ENCODE assay signal across 9 cellular contexts in genomic region chr1:89041055-89041707, GRCh38. TPM values are rescaled to one million over a fixed set of nuclear protein-coding genes. Genes with fewer than 3 reads are reported as not detected.
DNase-seq lines count a peak whose midpoint lies in the region; ATAC-seq, FAIRE-seq and TF ChIP-seq lines count a peak whose summit lies in the region.
"Had no signal": no experiment of that assay in that cellular context is flagged by ENCODE, and none has a peak within 500 bp of the region (broad histone marks: within the 10 kb centered on the region; RNA-seq: fewer than 3 reads in every experiment).

No MANE protein-coding gene starts in this region.

- WGBS in GM12878 (ENCODE audit: insufficient coverage, insufficient replicate concordance, low lambda C conversion rate, missing lambda C conversion rate), result 16% methylated on average over 4 of the region's 4 CpGs
- 78 to 85% methylated on average over 4 of the region's 4 CpGs for WGBS in heart right ventricle, 2 donors
- 76 to 79% (median 77%) methylated on average over 4 of the region's 4 CpGs for WGBS in psoas muscle, 3 donors

- no peak for TF ChIP-seq CTCF in GM10248 (IDR thresholded peaks at IDR 0.05; ENCODE audit: control extremely low read depth, extremely low read depth, low read depth, missing control alignments)
- TF ChIP-seq CTCF in GM12878 (IDR thresholded peaks at IDR 0.05 in 2 of 3, conservative IDR thresholded peaks at IDR 0.05 in 1 of 3; ENCODE audit: control insufficient read depth in 2 of 3, extremely low read depth in 1 of 3, insufficient read depth in 1 of 3, low read depth in 3 of 3, low read length in 3 of 3), result no peak
- no peak for TF ChIP-seq CTCF in heart right ventricle (IDR thresholded peaks at IDR 0.05)
- TF ChIP-seq CTCF in psoas muscle (IDR thresholded peaks at IDR 0.05), result no peak

- H3K27me3 ChIP-seq in GM12878 (replicated peaks in 1 of 2; ENCODE audit: control insufficient read depth in 2 of 2, insufficient read depth in 2 of 2, low read length in 1 of 2) (no peaks in the 10 kb centered on the region), heart right ventricle (no peaks in the 10 kb centered on the region), psoas muscle (ENCODE audit: insufficient read depth in 3 of 3, low read length in 2 of 3) (no peaks in the 10 kb centered on the region)
- H3K27me3 ChIP-seq: tibial nerve had no signal

- TF ChIP-seq RAD21 in GM12878 (IDR thresholded peaks at IDR 0.05; ENCODE audit: insufficient read depth, low read depth, low read length), result no peak

- H3K36me3 ChIP-seq in GM12878 (ENCODE audit: control insufficient read depth in 2 of 2, insufficient read depth in 2 of 2, low read length in 1 of 2) (no peaks in the 10 kb centered on the region), heart right ventricle (no peaks in the 10 kb centered on the region), psoas muscle (ENCODE audit: insufficient read depth in 1 of 2, low read depth in 1 of 2) (no peaks in the 10 kb centered on the region)

- SMC1A ChIA-PET in GM12878 (lab: Charles Lee; ENCODE audit: uncharacterized antibody, unreplicated experiment), result interaction anchor here (0.9 to 1.9 kb wide), 4 partner anchors 10 to 52 kb away, joined by 3 to 4 read pairs (median 3); no protein-coding TSS in a partner anchor

- peak; percentile 75 for FAIRE-seq in GM12878 (lab: Jason Lieb, UNC)

- peaks cover 14% of the 10 kb centered on the region for H3K4me1 ChIP-seq in GM12878 (ENCODE audit: control insufficient read depth, insufficient read depth, low read length)
- H3K4me1 ChIP-seq in heart right ventricle, result peaks cover 0 to 15% (median 0%) of the 10 kb centered on the region in 9 donors
- H3K4me1 ChIP-seq in psoas muscle, result no peaks in the 10 kb centered on the region
- H3K4me1 ChIP-seq: tibial nerve had no signal

- peak overlapping the region; percentile 68 for H3K4me2 ChIP-seq in GM12878 (ENCODE audit: control insufficient read depth, insufficient read depth)

- TF ChIP-seq EP300 in GM12878 (IDR thresholded peaks at IDR 0.05; ENCODE audit: borderline replicate concordance in 1 of 2, control insufficient read depth in 1 of 2, low read depth in 2 of 2, low read length in 2 of 2), result peak; percentile 76 to 79; a peak in 3 of 4 replicates

- in situ Hi-C loops in GM12878 (cut with MboI), result no loop called here

- H2AFZ ChIP-seq in GM12878 (ENCODE audit: control insufficient read depth, low read depth, low read length), result no peak overlapping the region

- TF ChIP-seq POLR2A in GM12878 (IDR thresholded peaks at IDR 0.05; ENCODE audit: low read depth, low read length), result no peak

- peak; percentile 66 for ATAC-seq in GM19468 (IDR thresholded peaks at IDR 0.05; ENCODE audit: extremely low read depth, unreplicated experiment)
- peak; percentile 97 for ATAC-seq in HG03280 (IDR thresholded peaks at IDR 0.05; ENCODE audit: unreplicated experiment)
- ATAC-seq in GM12878, result peak; percentile 97
- no peak for ATAC-seq in heart right ventricle
- ATAC-seq in psoas muscle, result no peak

- H3K9ac ChIP-seq in GM12878 (ENCODE audit: control insufficient read depth, insufficient read depth, low read length), result no peak overlapping the region

- peaks cover 11% of the 10 kb centered on the region for H3K9me3 ChIP-seq in GM12878 (replicated peaks; ENCODE audit: control insufficient read depth, insufficient read depth, low read length)
- H3K9me3 ChIP-seq in heart right ventricle, result peaks cover 0 to 13% (median 0%) of the 10 kb centered on the region in 11 donors
- H3K9me3 ChIP-seq in psoas muscle, result no peaks in the 10 kb centered on the region

- RAD21 ChIA-PET in GM12878 (lab: Charles Lee; ENCODE audit: unreplicated experiment), result interaction anchor here (0.9 to 1.1 kb wide), 4 partner anchors 40 to 322 kb away, joined by 3 read pairs; partner anchors contain the start of gene GBP6

- H3K4me3 ChIP-seq in GM12878 (no peak overlapping the region), heart right ventricle (no peak overlapping the region), psoas muscle (no peak overlapping the region)
- H3K4me3 ChIP-seq: tibial nerve had no signal

- DNase-seq in GM10248 (ENCODE audit: extremely low spot score), result peak; percentile 41
- DNase-seq in GM12878 (ENCODE audit: low read depth, low spot score), result peak; percentile 70
- no peak for DNase-seq in heart right ventricle
- DNase-seq in psoas muscle, result no peak
- DNase-seq in NCI-H1092 treated with DMSO at 0.1 percent for 48 hours (lab: John Stamatoyannopoulos, UW), result no peak
- no peak for DNase-seq in cortex of kidney (lab: John Stamatoyannopoulos, UW)

- H4K20me1 ChIP-seq in GM12878 (ENCODE audit: control insufficient read depth, insufficient read depth), result no peaks in the 10 kb centered on the region

- H3K79me2 ChIP-seq in GM12878 (ENCODE audit: control insufficient read depth, insufficient read depth, low read length), result no peaks in the 10 kb centered on the region

- BruUV-seq in GM12878 (replicated peaks; lab: Mats Ljungman, UMichigan), result no TSS peak

- POLR2A ChIA-PET in GM10248 (lab: Yijun Ruan, JAX) (interaction anchor here (0.8 to 1.1 kb wide), 2 partner anchors 24 to 150 kb away, joined by 3 read pairs; partner anchors contain the start of genes GBP1 and GTF2B), GM12878 (lab: Charles Lee) (interaction anchor here (1.2 to 1.4 kb wide), 2 partner anchors 158 to 571 kb away, joined by 3 to 4 read pairs; no protein-coding TSS in a partner anchor)

- intact Hi-C loops in GM12878 (cut with micrococcal nuclease; ENCODE audit: unreplicated experiment) (loop anchor here (5.0 kb wide), 1 partner anchor 161 kb away; no protein-coding TSS in a partner anchor), heart right ventricle (cut with DNase I) (no loop called here), psoas muscle (cut with DNase I) (no loop called here)

- peak overlapping the region; percentile 46; the same call in 1 of the 2 replicates for H3K27ac ChIP-seq in GM12878 (ENCODE audit: control insufficient read depth, insufficient read depth)
- no peak overlapping the region for H3K27ac ChIP-seq in heart right ventricle
- H3K27ac ChIP-seq in psoas muscle, result no peak overlapping the region
- H3K27ac ChIP-seq: tibial nerve had no signal

- CTCF ChIA-PET in GM10248 (lab: Yijun Ruan, JAX) (interaction anchor here (0.9 to 1.7 kb wide), 8 partner anchors 8 to 317 kb away, joined by 3 to 5 read pairs (median 4); no protein-coding TSS in a partner anchor), GM12878 (lab: Yijun Ruan, JAX) (interaction anchor here (0.8 to 1.6 kb wide), 3 partner anchors 9 to 57 kb away, joined by 3 to 8 read pairs (median 3); partner anchors contain the start of gene GBP3)

RNA-seq across cellular contexts. Expression of gene GBP3, which starts 18.5 kb away (rescaled TPM):
- total RNA-seq in GM12878 (2013; cell fraction: nucleolus; rRNA removed), result 16.5 and 17.1 TPM in 2 replicates
- 2.6 TPM in 2 replicates for total RNA-seq in GM12878 (2014; rRNA removed)
- 2.7 and 3.3 TPM in 2 replicates for total RNA-seq in GM12878 (2014; rRNA removed; fragmentation: Illumina TruSeq; extraction: Trizol)
- 1.8 and 2.4 TPM in 2 replicates for total RNA-seq in GM12878 (2021)
- polyA plus RNA-seq in GM12878 (2011; ENCODE audit: low read depth), result 3.2 TPM
- 3.1 and 3.8 TPM in 2 replicates for polyA plus RNA-seq in GM12878 (2011; rRNA removed)
- 1.2 and 2.2 TPM in 2 replicates for polyA plus RNA-seq in GM12878 (2011; cell fraction: cytosol; rRNA removed)
- 3.2 and 5.2 TPM in 2 replicates for polyA plus RNA-seq in GM12878 (2011; cell fraction: nucleus; rRNA removed)
- polyA plus RNA-seq in GM12878 (2012), result 1.8 and 2.9 TPM in 2 replicates
- 2.1 and 5.7 TPM in 2 replicates for polyA plus RNA-seq in GM12878 (2014; fragmentation: Illumina TruSeq; extraction: Trizol)
- polyA plus RNA-seq in GM12878 (2014; fragmentation: Nextera tagmentation; extraction: Ambion mirVana), result 1 to 10 TPM in 1 of 2 experiments, under 1 TPM in 1; 0.32 to 1.2 TPM
- 1.2 and 1.4 TPM in 2 replicates for polyA plus RNA-seq in GM12878 (2014; rRNA removed)
- under 1 TPM; 0.21 to 0.98 TPM for polyA plus RNA-seq in GM12878 (2016; fragmentation: Nextera tagmentation; extraction: Ambion mirVana)
- 3.3 and 4.2 TPM in 2 replicates for polyA minus RNA-seq in GM12878 (2011; rRNA and poly(A)+ RNA removed)
- polyA minus RNA-seq in GM12878 (2011; cell fraction: cytosol; rRNA and poly(A)+ RNA removed), result 0.73 and 0.94 TPM in 2 replicates
- polyA minus RNA-seq in GM12878 (2011; cell fraction: nucleus; rRNA and poly(A)+ RNA removed), result 3.5 and 3.7 TPM in 2 replicates
- 10 to 100 TPM in 1 of 10 donors, 1 to 10 TPM in 9; 1.6 to 21.6 (median 6.3) TPM for total RNA-seq in heart right ventricle
- polyA plus RNA-seq in heart right ventricle, result 1 to 10 TPM; 2.9 to 5.8 TPM
- 1 to 10 TPM; 1.4 to 5.3 (median 2.0) TPM for total RNA-seq in psoas muscle
- polyA plus RNA-seq in psoas muscle, result 1 to 10 TPM in 2 of 3 donors, under 1 TPM in 1; 0.56 to 1.4 (median 1.2) TPM

RNA-seq across cellular contexts. Expression of gene GBP1, which starts 23.8 kb away (rescaled TPM):
- total RNA-seq in GM12878 (2013; cell fraction: nucleolus; rRNA removed), result 26.5 and 26.6 TPM in 2 replicates
- 5.1 and 5.3 TPM in 2 replicates for total RNA-seq in GM12878 (2014; rRNA removed)
- total RNA-seq in GM12878 (2014; rRNA removed; fragmentation: Illumina TruSeq; extraction: Trizol), result 6.8 and 6.9 TPM in 2 replicates
- total RNA-seq in GM12878 (2021), result 3.9 and 4.8 TPM in 2 replicates
- polyA plus RNA-seq in GM12878 (2011; ENCODE audit: low read depth), result 9.7 TPM
- polyA plus RNA-seq in GM12878 (2011; rRNA removed), result 8.7 and 8.9 TPM in 2 replicates
- polyA plus RNA-seq in GM12878 (2011; cell fraction: cytosol; rRNA removed), result 4.2 and 4.7 TPM in 2 replicates
- polyA plus RNA-seq in GM12878 (2011; cell fraction: nucleus; rRNA removed), result 16.8 and 17.4 TPM in 2 replicates
- polyA plus RNA-seq in GM12878 (2012), result 14.2 and 14.8 TPM in 2 replicates
- polyA plus RNA-seq in GM12878 (2014; fragmentation: Illumina TruSeq; extraction: Trizol), result 7.2 and 8.4 TPM in 2 replicates
- 1 to 10 TPM; 3.6 to 6.2 TPM for polyA plus RNA-seq in GM12878 (2014; fragmentation: Nextera tagmentation; extraction: Ambion mirVana)
- 3.4 and 4.2 TPM in 2 replicates for polyA plus RNA-seq in GM12878 (2014; rRNA removed)
- 1 to 10 TPM; 1.5 to 1.8 TPM for polyA plus RNA-seq in GM12878 (2016; fragmentation: Nextera tagmentation; extraction: Ambion mirVana)
- polyA minus RNA-seq in GM12878 (2011; rRNA and poly(A)+ RNA removed), result 6.7 and 9.0 TPM in 2 replicates
- 1.6 and 4.3 TPM in 2 replicates for polyA minus RNA-seq in GM12878 (2011; cell fraction: cytosol; rRNA and poly(A)+ RNA removed)
- 14.4 and 18.2 TPM in 2 replicates for polyA minus RNA-seq in GM12878 (2011; cell fraction: nucleus; rRNA and poly(A)+ RNA removed)
- 100 to 1,000 TPM in 1 of 10 donors, 10 to 100 TPM in 2, 1 to 10 TPM in 7; 4.1 to 119 (median 9.0) TPM for total RNA-seq in heart right ventricle
- polyA plus RNA-seq in heart right ventricle, result 10 to 100 TPM in 1 of 2 donors, 1 to 10 TPM in 1; 5.8 to 10.2 TPM
- 1 to 10 TPM; 2.1 to 4.1 (median 3.8) TPM for total RNA-seq in psoas muscle
- 1 to 10 TPM; 1.7 to 3.3 (median 1.9) TPM for polyA plus RNA-seq in psoas muscle

RNA-seq across cellular contexts. Expression of gene KYAT3, which starts 48.8 kb away (rescaled TPM):
- total RNA-seq in GM12878 (2013; cell fraction: nucleolus; rRNA removed), result 20.3 and 23.6 TPM in 2 replicates
- 16.9 and 17.1 TPM in 2 replicates for total RNA-seq in GM12878 (2014; rRNA removed)
- total RNA-seq in GM12878 (2014; rRNA removed; fragmentation: Illumina TruSeq; extraction: Trizol), result 24.4 and 25.3 TPM in 2 replicates
- 27.8 and 28.2 TPM in 2 replicates for total RNA-seq in GM12878 (2021)
- polyA plus RNA-seq in GM12878 (2011; ENCODE audit: low read depth), result 17.2 TPM
- polyA plus RNA-seq in GM12878 (2011; rRNA removed), result 29.9 and 53.8 TPM in 2 replicates
- 12.7 and 18.9 TPM in 2 replicates for polyA plus RNA-seq in GM12878 (2011; cell fraction: cytosol; rRNA removed)
- 24.1 and 28.2 TPM in 2 replicates for polyA plus RNA-seq in GM12878 (2011; cell fraction: nucleus; rRNA removed)
- polyA plus RNA-seq in GM12878 (2012), result 29.3 and 34.1 TPM in 2 replicates
- polyA plus RNA-seq in GM12878 (2014; fragmentation: Illumina TruSeq; extraction: Trizol), result 35.4 and 46.5 TPM in 2 replicates
- polyA plus RNA-seq in GM12878 (2014; fragmentation: Nextera tagmentation; extraction: Ambion mirVana), result 10 to 100 TPM; 18.9 to 21.8 TPM
- polyA plus RNA-seq in GM12878 (2014; rRNA removed), result 20.4 and 24.1 TPM in 2 replicates
- 10 to 100 TPM; 25.9 to 27.5 TPM for polyA plus RNA-seq in GM12878 (2016; fragmentation: Nextera tagmentation; extraction: Ambion mirVana)
- 16.3 and 25.2 TPM in 2 replicates for polyA minus RNA-seq in GM12878 (2011; rRNA and poly(A)+ RNA removed)
- polyA minus RNA-seq in GM12878 (2011; cell fraction: cytosol; rRNA and poly(A)+ RNA removed), result 10.7 and 12.5 TPM in 2 replicates
- 6.3 and 8.2 TPM in 2 replicates for polyA minus RNA-seq in GM12878 (2011; cell fraction: nucleus; rRNA and poly(A)+ RNA removed)
- 10 to 100 TPM in 1 of 10 donors, 1 to 10 TPM in 9; 4.7 to 10.5 (median 7.7) TPM for total RNA-seq in heart right ventricle
- polyA plus RNA-seq in heart right ventricle, result 1 to 10 TPM; 5.3 to 7.2 TPM
- total RNA-seq in psoas muscle, result 1 to 10 TPM; 5.7 to 6.7 (median 6.2) TPM
- polyA plus RNA-seq in psoas muscle, result 1 to 10 TPM; 3.8 to 7.6 (median 4.6) TPM

RNA-seq across cellular contexts. Expression of gene RBMXL1, which starts 48.8 kb away (rescaled TPM):
- 39.7 and 42.9 TPM in 2 replicates for total RNA-seq in GM12878 (2013; cell fraction: nucleolus; rRNA removed)
- total RNA-seq in GM12878 (2014; rRNA removed) (6.9 and 8.3 TPM in 2 replicates), GM12878 (2014; rRNA removed; fragmentation: Illumina TruSeq; extraction: Trizol) (9.7 and 10.4 TPM in 2 replicates), GM12878 (2021) (13.9 TPM in 2 replicates), heart right ventricle (10 to 100 TPM in 9 of 10 donors, 1 to 10 TPM in 1; 9.3 to 14.2 (median 12.0) TPM), psoas muscle (1 to 10 TPM; 5.0 to 7.2 (median 6.4) TPM)
- polyA plus RNA-seq in GM12878 (2011; ENCODE audit: low read depth), result 4.1 TPM
- polyA plus RNA-seq in GM12878 (2011; rRNA removed) (6.5 and 7.4 TPM in 2 replicates), GM12878 (2014; fragmentation: Illumina TruSeq; extraction: Trizol) (9.2 and 11.8 TPM in 2 replicates), GM12878 (2014; fragmentation: Nextera tagmentation; extraction: Ambion mirVana) (1 to 10 TPM; 3.5 to 4.0 TPM), GM12878 (2014; rRNA removed) (3.8 and 4.4 TPM in 2 replicates), GM12878 (2016; fragmentation: Nextera tagmentation; extraction: Ambion mirVana) (1 to 10 TPM; 9.3 to 10.0 TPM), heart right ventricle (1 to 10 TPM; 2.6 to 6.3 TPM), psoas muscle (1 to 10 TPM; 2.3 to 5.3 (median 4.1) TPM)
- polyA plus RNA-seq in GM12878 (2011; cell fraction: cytosol; rRNA removed), result 2.9 and 3.5 TPM in 2 replicates
- polyA plus RNA-seq in GM12878 (2011; cell fraction: nucleus; rRNA removed), result 5.2 and 6.4 TPM in 2 replicates
- 6.3 and 7.0 TPM in 2 replicates for polyA plus RNA-seq in GM12878 (2012)
- 9.2 and 12.8 TPM in 2 replicates for polyA minus RNA-seq in GM12878 (2011; rRNA and poly(A)+ RNA removed)
- 2.9 and 3.7 TPM in 2 replicates for polyA minus RNA-seq in GM12878 (2011; cell fraction: cytosol; rRNA and poly(A)+ RNA removed)
- 9.3 and 16.5 TPM in 2 replicates for polyA minus RNA-seq in GM12878 (2011; cell fraction: nucleus; rRNA and poly(A)+ RNA removed)

Comparison
In these comparisons a context has a peak if more than half of its experiments do, and no peak if none do; other contexts are left out.
1. DNase-seq: peak in GM10248 (single experiment) and GM12878 (single experiment); none in heart right ventricle (0 of 2), psoas muscle (0 of 2), NCI-H1092 treated with DMSO at 0.1 percent for 48 hours (single experiment) and cortex of kidney (single experiment).
2. ATAC-seq: peak in GM19468 (single experiment), HG03280 (single experiment) and GM12878 (single experiment); none in heart right ventricle (0 of 8) and psoas muscle (0 of 4).